In the genomic region with DNA sequence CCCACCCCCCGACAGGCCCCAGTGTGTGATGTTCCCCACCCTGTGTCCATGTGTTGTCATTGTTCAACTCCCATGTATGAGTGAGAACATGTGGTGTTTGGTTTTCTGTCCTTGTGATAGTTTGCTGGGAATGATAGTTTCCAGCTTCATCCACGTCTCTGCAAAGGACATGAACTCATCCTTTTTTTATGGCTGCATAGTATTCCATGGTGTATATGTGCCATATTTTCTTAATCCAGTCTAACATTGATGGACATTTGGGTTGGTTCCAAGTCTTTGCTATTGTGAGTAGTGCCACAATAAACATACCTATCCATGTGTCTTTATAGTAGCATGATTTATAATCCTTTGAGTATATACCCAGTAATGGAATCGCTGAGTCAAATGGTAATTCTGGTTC, we compare ENCODE assay signal across 1 cellular context. TPM values are rescaled to one million over a fixed set of nuclear protein-coding genes. Genes with fewer than 3 reads are reported as not detected.
"Had no signal": no experiment of that assay in that cellular context is flagged by ENCODE, and none has a peak within 500 bp of the region (broad histone marks: within the 10 kb centered on the region; RNA-seq: fewer than 3 reads in every experiment).

No MANE protein-coding gene starts in this region.

RNA-seq across cellular contexts. Expression of a gene that starts 26.4 kb away (rescaled TPM):
- polyA plus RNA-seq: foreskin keratinocyte had no signal
